ENCODE assay signal across 8 cellular contexts in the genomic region with DNA sequence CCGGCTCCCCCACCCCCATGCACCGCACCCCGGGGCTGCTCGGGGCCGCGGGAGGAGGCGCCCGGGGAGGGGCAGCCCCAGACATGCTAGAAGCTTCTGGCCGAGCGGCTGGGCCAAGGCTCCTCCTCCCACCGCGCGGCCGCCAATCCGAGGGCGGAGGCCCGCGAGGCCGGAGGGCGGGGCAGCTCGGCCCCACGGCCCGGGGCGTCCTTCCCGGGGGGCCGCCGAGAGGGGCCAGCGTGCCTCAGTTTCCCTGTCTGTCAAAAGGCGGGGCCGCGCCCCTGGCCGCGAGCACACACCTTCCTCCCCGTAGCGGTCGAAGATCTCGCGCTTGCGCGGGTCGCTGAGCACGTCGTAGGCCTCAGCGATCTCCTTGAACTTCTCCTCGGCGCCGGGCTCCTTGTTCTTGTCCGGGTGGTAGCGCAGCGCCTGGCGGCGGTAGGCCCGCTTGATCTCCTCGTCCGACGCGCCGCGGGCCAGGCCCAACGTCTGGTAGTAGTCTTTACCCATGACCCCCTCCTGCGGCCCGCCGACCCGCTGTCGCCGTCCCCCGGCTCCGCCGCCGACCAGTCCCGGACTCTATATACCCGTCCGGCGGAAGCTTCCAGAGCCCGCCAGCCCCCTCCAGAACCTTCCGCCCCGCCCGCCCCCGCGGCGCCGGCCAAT. TPM values are rescaled to one million over a fixed set of nuclear protein-coding genes. Genes with fewer than 3 reads are reported as not detected.
DNase-seq lines count a peak whose midpoint lies in the region; ATAC-seq, FAIRE-seq and TF ChIP-seq lines count a peak whose summit lies in the region.

DNAJB1 (minus strand) TSS at position 558 of the 666 bp plus-strand sequence; CDS start at position 510, 48 bp downstream.

- no TSS peak for BruUV-seq in Calu3 (replicated peaks; lab: Mats Ljungman, UMichigan)

- no peaks in the 10 kb centered on the region for H3K9me3 ChIP-seq in osteoblast (ENCODE audit: low read depth, low read length)

- peaks cover 34% of the 10 kb centered on the region for H3K4me1 ChIP-seq in osteoblast (ENCODE audit: insufficient read depth, low read length)

- peak within 1 kb of the TSS; percentile 91 for H2AFZ ChIP-seq in osteoblast (ENCODE audit: low read length)

- CTCF ChIA-PET in Calu3 (lab: Charles Lee), result interaction anchor here (0.6 to 1.1 kb wide), 3 partner anchors 12 to 744 kb away, joined by 3 to 6 read pairs (median 3); partner anchors contain the start of gene C19orf53

- TF ChIP-seq CTCF in Calu3 (IDR thresholded peaks at IDR 0.05; ENCODE audit: unreplicated experiment) (no peak), osteoblast (IDR thresholded peaks at IDR 0.05; ENCODE audit: extremely low read depth, low read depth, low read length) (no peak)

- peak within 1 kb of the TSS; percentile 92 for H3K4me2 ChIP-seq in osteoblast (ENCODE audit: insufficient read depth, low read length)

- H3K79me2 ChIP-seq in osteoblast (ENCODE audit: insufficient read depth, low read length), result peaks cover 40% of the 10 kb centered on the region

- peak within 1 kb of the TSS; percentile 89 for H3K27ac Mint-ChIP-seq in Calu3 (ENCODE audit: unreplicated experiment)
- H3K27ac Mint-ChIP-seq in activated naive CD8-positive, alpha-beta T cell, result peak within 1 kb of the TSS; percentile 95

- no peaks in the 10 kb centered on the region for H3K27me3 ChIP-seq in osteoblast (ENCODE audit: insufficient read depth, low read length)

- H3K9me3 Mint-ChIP-seq in Calu3 (ENCODE audit: low read depth, unreplicated experiment), result no peaks in the 10 kb centered on the region
- no peaks in the 10 kb centered on the region for H3K9me3 Mint-ChIP-seq in activated naive CD8-positive, alpha-beta T cell (ENCODE audit: low read depth)

- H3K4me1 Mint-ChIP-seq in Calu3 (ENCODE audit: low read depth, unreplicated experiment), result peaks cover 31% of the 10 kb centered on the region
- peaks cover 65% of the 10 kb centered on the region for H3K4me1 Mint-ChIP-seq in activated naive CD8-positive, alpha-beta T cell (ENCODE audit: low read depth)

- H3K27ac ChIP-seq in osteoblast (ENCODE audit: low read depth, low read length), result peak within 1 kb of the TSS; percentile 94

- peak within 1 kb of the TSS; percentile 93 for H3K4me3 ChIP-seq in osteoblast (ENCODE audit: insufficient read depth, low read length)

- ATAC-seq in GM19372 (IDR thresholded peaks at IDR 0.05; ENCODE audit: low read depth, unreplicated experiment), result peak; percentile 62
- peak; percentile 46 for ATAC-seq in HG03457 (IDR thresholded peaks at IDR 0.05; ENCODE audit: unreplicated experiment)

- intact Hi-C loops in Calu3 (cut with micrococcal nuclease; ENCODE audit: unreplicated experiment) (no loop called here), head of caudate nucleus (cut with DNase I) (no loop called here)

- peaks cover 66% of the 10 kb centered on the region for H3K36me3 Mint-ChIP-seq in Calu3 (ENCODE audit: insufficient read depth, unreplicated experiment)
- peaks cover 17% of the 10 kb centered on the region for H3K36me3 Mint-ChIP-seq in activated naive CD8-positive, alpha-beta T cell

- peaks cover 29% of the 10 kb centered on the region for H4K20me1 ChIP-seq in osteoblast (ENCODE audit: insufficient read depth, low read length)

- no peak for FAIRE-seq in urothelium cell line (lab: Jason Lieb, UNC)

- H3K27me3 Mint-ChIP-seq in Calu3 (ENCODE audit: unreplicated experiment), result no peaks in the 10 kb centered on the region
- no peaks in the 10 kb centered on the region for H3K27me3 Mint-ChIP-seq in activated naive CD8-positive, alpha-beta T cell

- H3K4me3 Mint-ChIP-seq in Calu3 (ENCODE audit: low read depth, unreplicated experiment), result peak within 1 kb of the TSS; percentile 81
- H3K4me3 Mint-ChIP-seq in activated naive CD8-positive, alpha-beta T cell, result peak within 1 kb of the TSS; percentile 95

- peaks cover 27% of the 10 kb centered on the region for H3K36me3 ChIP-seq in osteoblast (ENCODE audit: insufficient read depth, low read length)

- DNase-seq in Calu3 (peak; percentile 73), RPMI7951 (ENCODE audit: low read depth) (peak; percentile 81), head of caudate nucleus (peak; percentile 49 to 92 (median 85)), osteoblast (ENCODE audit: insufficient read length, low spot score, missing footprints) (peak; percentile 99), urothelium cell line (ENCODE audit: low spot score) (peak; percentile 70)

RNA-seq across cellular contexts. Expression of gene DNAJB1, which starts in this region (rescaled TPM):
- total RNA-seq in Calu3 (2022) (159 and 161 TPM in 2 replicates), osteoblast (65.1 and 70.9 TPM in 2 replicates)
- 94.7 and 95.9 TPM in 2 replicates for total RNA-seq in RPMI7951 (2014; rRNA removed; shearing (Covaris generic))

Comparison
In these comparisons a context has a peak if more than half of its experiments do, and no peak if none do; other contexts are left out.
1. Peak in every context shown above with its lines: DNase-seq, ATAC-seq, H3K4me3 ChIP-seq and H3K27ac ChIP-seq.